Comparison of ENCODE assay signal across 8 cellular contexts in the genomic region with DNA sequence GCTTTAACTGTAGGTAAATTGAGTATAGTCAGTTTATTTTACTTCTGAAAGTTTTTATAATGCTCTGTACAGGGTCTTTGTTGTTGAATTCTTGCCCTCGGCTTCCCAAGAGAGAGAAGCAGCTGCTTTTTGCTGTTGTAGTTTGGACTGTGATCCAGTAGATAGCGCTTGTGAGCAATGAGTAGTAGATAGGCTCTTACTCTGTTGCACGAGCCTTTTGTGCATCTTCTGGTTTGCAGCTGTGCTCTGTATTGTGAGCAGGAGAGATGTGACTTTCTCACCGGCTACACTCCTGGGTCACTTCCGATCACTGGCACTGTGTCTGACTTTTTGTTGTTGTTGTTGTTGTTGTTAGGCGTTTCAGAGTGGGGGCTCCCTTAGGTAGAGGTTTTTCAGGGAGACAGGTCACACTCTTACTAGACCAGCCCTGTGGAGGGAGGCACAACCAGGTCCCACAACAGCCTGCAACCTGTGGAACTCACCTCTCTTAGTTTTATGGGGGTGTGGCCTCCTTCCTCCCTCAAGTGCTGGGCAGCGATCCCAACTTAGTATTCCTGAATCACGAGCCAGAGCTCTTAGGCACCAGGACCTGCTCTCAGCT.
DNase-seq lines count a peak whose midpoint lies in the region; ATAC-seq and TF ChIP-seq lines count a peak whose summit lies in the region.

No MANE protein-coding gene starts in this region.

- H3K9me3 ChIP-seq in RWPE2 (ENCODE audit: severe bottlenecking), result no peaks in the 10 kb centered on the region

- no peaks in the 10 kb centered on the region for H3K27me3 ChIP-seq in RWPE2 (ENCODE audit: insufficient read depth, poor library complexity, severe bottlenecking)

- H3K4me3 ChIP-seq in RWPE2 (ENCODE audit: severe bottlenecking), result no peak overlapping the region

- no peaks in the 10 kb centered on the region for H3K4me1 ChIP-seq in RWPE2 (ENCODE audit: insufficient read depth, poor library complexity, severe bottlenecking)

- H3K27ac ChIP-seq in RWPE2 (ENCODE audit: poor library complexity, severe bottlenecking), result no peak overlapping the region

- H3K36me3 ChIP-seq in RWPE2 (ENCODE audit: low read depth), result no peaks in the 10 kb centered on the region

- DNase-seq in D341Med (ENCODE audit: low spot score) (peak; percentile 59), RWPE2 (ENCODE audit: low spot score) (no peak), iPS-NIHi11 (ENCODE audit: low spot score) (peak; percentile 52), omental fat pad (ENCODE audit: low spot score) (no peak)
- no peak for DNase-seq in activated T-cell treated with anti-CD3 and anti-CD28 coated beads, Interleukin-2, amount 50 U/mL, for 48 hours
- DNase-seq in central memory CD4-positive, alpha-beta T cell, result no peak

- ATAC-seq in GM19455 (IDR thresholded peaks at IDR 0.05; ENCODE audit: unreplicated experiment) (peak; percentile 87), HG03439 (IDR thresholded peaks at IDR 0.05; ENCODE audit: unreplicated experiment) (peak; percentile 92), RWPE2 (ENCODE audit: low read depth) (peak; percentile 38; the same call in 2 of the 3 replicates), omental fat pad (ENCODE audit: low FRiP score) (no peak)

- TF ChIP-seq CTCF in RWPE2 (IDR thresholded peaks at IDR 0.05; ENCODE audit: poor library complexity, severe bottlenecking), result peak; percentile 40
- no peak for TF ChIP-seq CTCF in omental fat pad (IDR thresholded peaks at IDR 0.05)

Comparison
In these comparisons a context has a peak if more than half of its experiments do, and no peak if none do; other contexts are left out.
1. DNase-seq: peak in D341Med (single experiment) and iPS-NIHi11 (single experiment); none in RWPE2 (single experiment), activated T-cell treated with anti-CD3 and anti-CD28 coated beads, Interleukin-2, amount 50 U/mL, for 48 hours (0 of 2), omental fat pad (single experiment) and central memory CD4-positive, alpha-beta T cell (single experiment).